26 cellular contexts compared by ENCODE assay signal in genomic region chr6:73632346-73632745, GRCh38.
"Had no signal": no experiment of that assay in that cellular context is flagged by ENCODE, and none has a peak within 500 bp of the region (broad histone marks: within the 10 kb centered on the region; RNA-seq: fewer than 3 reads in every experiment).

No MANE protein-coding gene starts in this region.

- H3K27ac Mint-ChIP-seq: stimulated activated memory B cell treated with anti-CD40 and anti-IgM and Interleukin-4, amounts not matched to agents 10 μg/mL and 1 μg/mL and 100 μg/mL, for 72 hours; stimulated activated naive B cell treated with anti-CD40 and anti-IgM and Interleukin-4, amounts not matched to agents 10 μg/mL and 1 μg/mL and 100 μg/mL, for 72 hours; stimulated activated naive CD8-positive, alpha-beta T cell treated with anti-CD3 and anti-CD28 coated beads, Interleukin-15, Interleukin-2, amounts not matched to agents 100 ng/mL and 50 ng/mL, for 24 hours; type B pancreatic cell had no signal

- H3K9me3 ChIP-seq: stomach, suprapubic skin, testis, thoracic aorta, tibial artery, tibial nerve, transverse colon, upper lobe of left lung, upper lobe of right lung, uterus, vagina had no signal

- H3K4me3 ChIP-seq: stomach, suprapubic skin, testis, thoracic aorta, tibial artery, tibial nerve, transverse colon, upper lobe of left lung, upper lobe of right lung, uterus, vagina had no signal

- H3K4me1 ChIP-seq: testis, tibial nerve, transverse colon, upper lobe of right lung, vagina had no signal

- DNase-seq: stimulated activated CD4-positive, alpha-beta T cell treated with anti-CD3 and anti-CD28 coated beads, Interleukin-2, amount 100 ng/mL, for 48 hours; stimulated activated CD4-positive, alpha-beta T cell treated with anti-CD3 and anti-CD28 coated beads, Interleukin-4, amount 100 ng/mL, for 1 hour; stimulated activated CD4-positive, alpha-beta T cell treated with anti-CD3 and anti-CD28 coated beads, Interleukin-4, amount 100 ng/mL, for 24 hours; stimulated activated CD4-positive, alpha-beta T cell treated with anti-CD3 and anti-CD28 coated beads, Interleukin-4, amount 100 ng/mL, for 4 hours; stimulated activated CD8-positive, alpha-beta memory T cell treated with anti-CD3 and anti-CD28 coated beads, Interleukin-4, amount 100 ng/mL, for 48 hours; stimulated activated naive B cell treated with anti-CD40 and anti-IgM and Interleukin-4, amounts not matched to agents 10 μg/mL and 1 μg/mL and 100 μg/mL, for 72 hours; stimulated activated naive CD4-positive, alpha-beta T cell; stimulated activated naive CD4-positive, alpha-beta T cell treated with Interleukin-2 at 50 U/mL for 16 hours; stimulated activated naive CD8-positive, alpha-beta T cell treated with anti-CD3 and anti-CD28 coated beads, Interleukin-15, amount 100 ng/mL, for 72 hours; stimulated activated naive CD8-positive, alpha-beta T cell treated with anti-CD3 and anti-CD28 coated beads, Interleukin-15, Interleukin-2, amounts not matched to agents 100 U/mL and 50 U/mL, for 24 hours; stomach; substantia nigra; testis; tibial artery; transverse colon; upper lobe of left lung; upper lobe of right lung; uterus had no signal

- H3K36me3 ChIP-seq: uterus had no signal

- H3K4me3 Mint-ChIP-seq: stimulated activated effector memory CD8-positive, alpha-beta T cell treated with anti-CD3 and anti-CD28 coated beads, Interleukin-12 subunit alpha, Interleukin-12 subunit beta, amount 100 ng/mL, for 72 hours; stimulated activated memory B cell treated with anti-CD40 and anti-IgM and Interleukin-4, amounts not matched to agents 10 μg/mL and 1 μg/mL and 100 μg/mL, for 72 hours; stimulated activated naive B cell treated with anti-CD40 and anti-IgM and Interleukin-4, amounts not matched to agents 10 μg/mL and 1 μg/mL and 100 μg/mL, for 72 hours; stimulated activated naive CD8-positive, alpha-beta T cell treated with anti-CD3 and anti-CD28 coated beads, Interleukin-15, amount 100 ng/mL, for 72 hours; stimulated activated naive CD8-positive, alpha-beta T cell treated with anti-CD3 and anti-CD28 coated beads, Interleukin-15, Interleukin-2, amounts not matched to agents 100 ng/mL and 50 ng/mL, for 24 hours; type B pancreatic cell had no signal

- H3K27ac ChIP-seq: stomach, suprapubic skin, testis, thoracic aorta, tibial artery, tibial nerve, transverse colon, upper lobe of left lung, upper lobe of right lung, uterus, vagina had no signal

- H3K9me3 Mint-ChIP-seq: stimulated activated effector memory CD8-positive, alpha-beta T cell treated with anti-CD3 and anti-CD28 coated beads, Interleukin-12 subunit alpha, Interleukin-12 subunit beta, amount 100 ng/mL, for 72 hours; stimulated activated memory B cell treated with anti-CD40 and anti-IgM and Interleukin-4, amounts not matched to agents 10 μg/mL and 1 μg/mL and 100 μg/mL, for 72 hours; stimulated activated naive B cell treated with anti-CD40 and anti-IgM and Interleukin-4, amounts not matched to agents 10 μg/mL and 1 μg/mL and 100 μg/mL, for 72 hours; stimulated activated naive CD8-positive, alpha-beta T cell treated with anti-CD3 and anti-CD28 coated beads, Interleukin-15, amount 100 ng/mL, for 72 hours; stimulated activated naive CD8-positive, alpha-beta T cell treated with anti-CD3 and anti-CD28 coated beads, Interleukin-15, Interleukin-2, amounts not matched to agents 100 ng/mL and 50 ng/mL, for 24 hours; type B pancreatic cell had no signal

- H3K27me3 ChIP-seq: stomach, suprapubic skin, testis, tibial artery, tibial nerve, transverse colon, upper lobe of left lung, upper lobe of right lung, uterus, vagina had no signal

- H3K4me1 Mint-ChIP-seq: stimulated activated effector memory CD8-positive, alpha-beta T cell treated with anti-CD3 and anti-CD28 coated beads, Interleukin-12 subunit alpha, Interleukin-12 subunit beta, amount 100 ng/mL, for 72 hours; stimulated activated memory B cell treated with anti-CD40 and anti-IgM and Interleukin-4, amounts not matched to agents 10 μg/mL and 1 μg/mL and 100 μg/mL, for 72 hours; stimulated activated naive B cell treated with anti-CD40 and anti-IgM and Interleukin-4, amounts not matched to agents 10 μg/mL and 1 μg/mL and 100 μg/mL, for 72 hours; stimulated activated naive CD8-positive, alpha-beta T cell treated with anti-CD3 and anti-CD28 coated beads, Interleukin-15, amount 100 ng/mL, for 72 hours had no signal

- H3K27me3 Mint-ChIP-seq: stimulated activated memory B cell treated with anti-CD40 and anti-IgM and Interleukin-4, amounts not matched to agents 10 μg/mL and 1 μg/mL and 100 μg/mL, for 72 hours; stimulated activated naive B cell treated with anti-CD40 and anti-IgM and Interleukin-4, amounts not matched to agents 10 μg/mL and 1 μg/mL and 100 μg/mL, for 72 hours; stimulated activated naive CD8-positive, alpha-beta T cell treated with anti-CD3 and anti-CD28 coated beads, Interleukin-15, amount 100 ng/mL, for 72 hours; stimulated activated naive CD8-positive, alpha-beta T cell treated with anti-CD3 and anti-CD28 coated beads, Interleukin-15, Interleukin-2, amounts not matched to agents 100 ng/mL and 50 ng/mL, for 24 hours; type B pancreatic cell had no signal
